Comparison of ENCODE assay signal across 1 cellular context in the genomic region with DNA sequence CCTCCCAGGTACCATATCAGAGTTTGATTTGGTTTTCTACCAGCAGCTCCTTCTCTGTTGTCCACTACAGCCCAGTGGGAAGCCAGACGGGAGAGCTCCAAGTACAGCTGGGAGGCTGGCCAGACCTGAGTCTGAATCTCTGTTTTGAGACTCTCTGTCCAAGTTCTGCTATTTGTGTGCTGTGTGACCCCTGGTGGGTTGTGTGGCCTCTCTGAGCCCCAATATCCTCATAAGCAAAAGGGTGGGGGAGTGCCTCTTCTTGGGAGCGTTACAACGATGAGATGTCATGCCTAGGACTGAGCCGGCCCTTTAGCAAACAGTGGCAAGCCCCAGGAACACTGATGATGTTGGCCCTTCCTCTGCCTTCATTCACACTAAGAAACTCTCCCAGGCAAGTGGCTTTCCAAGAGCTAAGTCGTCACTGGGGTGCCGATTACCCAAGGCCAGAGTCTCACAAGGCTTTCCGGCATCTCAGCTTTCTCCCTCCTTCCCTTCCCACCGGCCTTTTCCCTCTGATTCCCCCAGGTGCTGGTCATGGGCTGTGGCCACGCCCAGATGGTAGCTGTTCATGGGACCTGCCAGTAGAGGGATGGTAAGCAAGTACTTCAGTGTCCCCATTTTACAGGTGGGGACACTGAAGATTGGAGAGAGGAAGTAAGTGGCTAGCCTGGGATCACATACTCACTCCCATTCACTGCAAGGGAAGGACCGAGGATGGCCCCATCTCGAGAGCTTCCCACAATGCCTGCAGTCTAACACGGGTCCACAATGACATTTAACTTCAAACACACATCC.
TF ChIP-seq lines count a peak whose summit lies in the region.

No MANE protein-coding gene starts in this region.

TF ChIP-seq in K562, 482 proteins besides CTCF, POLR2A, EP300 and RAD21 (continued from another document):
- TF ChIP-seq ZNF347 (CRISPR knock-in tag; IDR thresholded peaks at IDR 0.05; ENCODE audit: low read depth) = no peak
- no peak for TF ChIP-seq CREBBP (IDR thresholded peaks at IDR 0.05; ENCODE audit: low read depth, low read length)
- TF ChIP-seq, protein P1, sequence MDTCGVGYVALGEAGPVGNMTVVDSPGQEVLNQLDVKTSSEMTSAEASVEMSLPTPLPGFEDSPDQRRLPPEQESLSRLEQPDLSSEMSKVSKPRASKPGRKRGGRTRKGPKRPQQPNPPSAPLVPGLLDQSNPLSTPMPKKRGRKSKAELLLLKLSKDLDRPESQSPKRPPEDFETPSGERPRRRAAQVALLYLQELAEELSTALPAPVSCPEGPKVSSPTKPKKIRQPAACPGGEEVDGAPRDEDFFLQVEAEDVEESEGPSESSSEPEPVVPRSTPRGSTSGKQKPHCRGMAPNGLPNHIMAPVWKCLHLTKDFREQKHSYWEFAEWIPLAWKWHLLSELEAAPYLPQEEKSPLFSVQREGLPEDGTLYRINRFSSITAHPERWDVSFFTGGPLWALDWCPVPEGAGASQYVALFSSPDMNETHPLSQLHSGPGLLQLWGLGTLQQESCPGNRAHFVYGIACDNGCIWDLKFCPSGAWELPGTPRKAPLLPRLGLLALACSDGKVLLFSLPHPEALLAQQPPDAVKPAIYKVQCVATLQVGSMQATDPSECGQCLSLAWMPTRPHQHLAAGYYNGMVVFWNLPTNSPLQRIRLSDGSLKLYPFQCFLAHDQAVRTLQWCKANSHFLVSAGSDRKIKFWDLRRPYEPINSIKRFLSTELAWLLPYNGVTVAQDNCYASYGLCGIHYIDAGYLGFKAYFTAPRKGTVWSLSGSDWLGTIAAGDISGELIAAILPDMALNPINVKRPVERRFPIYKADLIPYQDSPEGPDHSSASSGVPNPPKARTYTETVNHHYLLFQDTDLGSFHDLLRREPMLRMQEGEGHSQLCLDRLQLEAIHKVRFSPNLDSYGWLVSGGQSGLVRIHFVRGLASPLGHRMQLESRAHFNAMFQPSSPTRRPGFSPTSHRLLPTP (IDR thresholded peaks at IDR 0.05; ENCODE audit: borderline replicate concordance, extremely low read depth, insufficient read length) = no peak
- TF ChIP-seq, protein P2, sequence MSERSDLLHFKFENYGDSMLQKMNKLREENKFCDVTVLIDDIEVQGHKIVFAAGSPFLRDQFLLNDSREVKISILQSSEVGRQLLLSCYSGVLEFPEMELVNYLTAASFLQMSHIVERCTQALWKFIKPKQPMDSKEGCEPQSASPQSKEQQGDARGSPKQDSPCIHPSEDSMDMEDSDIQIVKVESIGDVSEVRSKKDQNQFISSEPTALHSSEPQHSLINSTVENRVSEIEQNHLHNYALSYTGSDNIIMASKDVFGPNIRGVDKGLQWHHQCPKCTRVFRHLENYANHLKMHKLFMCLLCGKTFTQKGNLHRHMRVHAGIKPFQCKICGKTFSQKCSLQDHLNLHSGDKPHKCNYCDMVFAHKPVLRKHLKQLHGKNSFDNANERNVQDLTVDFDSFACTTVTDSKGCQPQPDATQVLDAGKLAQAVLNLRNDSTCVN (CRISPR knock-in tag; IDR thresholded peaks at IDR 0.05) = no peak
- TF ChIP-seq, protein P3, sequence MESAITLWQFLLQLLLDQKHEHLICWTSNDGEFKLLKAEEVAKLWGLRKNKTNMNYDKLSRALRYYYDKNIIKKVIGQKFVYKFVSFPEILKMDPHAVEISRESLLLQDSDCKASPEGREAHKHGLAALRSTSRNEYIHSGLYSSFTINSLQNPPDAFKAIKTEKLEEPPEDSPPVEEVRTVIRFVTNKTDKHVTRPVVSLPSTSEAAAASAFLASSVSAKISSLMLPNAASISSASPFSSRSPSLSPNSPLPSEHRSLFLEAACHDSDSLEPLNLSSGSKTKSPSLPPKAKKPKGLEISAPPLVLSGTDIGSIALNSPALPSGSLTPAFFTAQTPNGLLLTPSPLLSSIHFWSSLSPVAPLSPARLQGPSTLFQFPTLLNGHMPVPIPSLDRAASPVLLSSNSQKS (CRISPR knock-in tag; IDR thresholded peaks at IDR 0.05) = no peak
- no peak for TF ChIP-seq CHCHD3 (CRISPR knock-in tag; IDR thresholded peaks at IDR 0.05)
- TF ChIP-seq, protein P4, sequence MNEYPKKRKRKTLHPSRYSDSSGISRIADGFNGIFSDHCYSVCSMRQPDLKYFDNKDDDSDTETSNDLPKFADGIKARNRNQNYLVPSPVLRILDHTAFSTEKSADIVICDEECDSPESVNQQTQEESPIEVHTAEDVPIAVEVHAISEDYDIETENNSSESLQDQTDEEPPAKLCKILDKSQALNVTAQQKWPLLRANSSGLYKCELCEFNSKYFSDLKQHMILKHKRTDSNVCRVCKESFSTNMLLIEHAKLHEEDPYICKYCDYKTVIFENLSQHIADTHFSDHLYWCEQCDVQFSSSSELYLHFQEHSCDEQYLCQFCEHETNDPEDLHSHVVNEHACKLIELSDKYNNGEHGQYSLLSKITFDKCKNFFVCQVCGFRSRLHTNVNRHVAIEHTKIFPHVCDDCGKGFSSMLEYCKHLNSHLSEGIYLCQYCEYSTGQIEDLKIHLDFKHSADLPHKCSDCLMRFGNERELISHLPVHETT (CRISPR knock-in tag; conservative IDR thresholded peaks at IDR 0.05 in 1 of 2, IDR thresholded peaks at IDR 0.05 in 1 of 2) = no peak
- no peak for TF ChIP-seq PHF8 (IDR thresholded peaks at IDR 0.05; ENCODE audit: borderline replicate concordance, low read length)
- no peak for TF ChIP-seq ZNF384 (IDR thresholded peaks at IDR 0.05; ENCODE audit: low read depth, low read length)
- TF ChIP-seq, protein P5, sequence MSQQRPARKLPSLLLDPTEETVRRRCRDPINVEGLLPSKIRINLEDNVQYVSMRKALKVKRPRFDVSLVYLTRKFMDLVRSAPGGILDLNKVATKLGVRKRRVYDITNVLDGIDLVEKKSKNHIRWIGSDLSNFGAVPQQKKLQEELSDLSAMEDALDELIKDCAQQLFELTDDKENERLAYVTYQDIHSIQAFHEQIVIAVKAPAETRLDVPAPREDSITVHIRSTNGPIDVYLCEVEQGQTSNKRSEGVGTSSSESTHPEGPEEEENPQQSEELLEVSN (IDR thresholded peaks at IDR 0.05; ENCODE audit: borderline replicate concordance in 1 of 2, extremely low read depth in 1 of 2, insufficient read depth in 1 of 2, insufficient read length in 1 of 2, low read depth in 1 of 2, low read length in 1 of 2, poor library complexity in 1 of 2, severe bottlenecking in 1 of 2) = no peak
- TF ChIP-seq, protein P6, sequence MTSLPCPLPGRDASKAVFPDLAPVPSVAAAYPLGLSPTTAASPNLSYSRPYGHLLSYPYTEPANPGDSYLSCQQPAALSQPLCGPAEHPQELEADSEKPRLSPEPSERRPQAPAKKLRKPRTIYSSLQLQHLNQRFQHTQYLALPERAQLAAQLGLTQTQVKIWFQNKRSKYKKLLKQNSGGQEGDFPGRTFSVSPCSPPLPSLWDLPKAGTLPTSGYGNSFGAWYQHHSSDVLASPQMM (CRISPR knock-in tag; IDR thresholded peaks at IDR 0.05) = no peak
- TF ChIP-seq SMAD1 (IDR thresholded peaks at IDR 0.05; ENCODE audit: low read depth, low read length, partially characterized antibody) = no peak
- no peak for TF ChIP-seq ZBTB1 (CRISPR knock-in tag; IDR thresholded peaks at IDR 0.05; ENCODE audit: borderline replicate concordance, low read depth)
- TF ChIP-seq SAFB (IDR thresholded peaks at IDR 0.05; ENCODE audit: borderline replicate concordance, low read depth, low read length) = no peak
